In the genomic region with DNA sequence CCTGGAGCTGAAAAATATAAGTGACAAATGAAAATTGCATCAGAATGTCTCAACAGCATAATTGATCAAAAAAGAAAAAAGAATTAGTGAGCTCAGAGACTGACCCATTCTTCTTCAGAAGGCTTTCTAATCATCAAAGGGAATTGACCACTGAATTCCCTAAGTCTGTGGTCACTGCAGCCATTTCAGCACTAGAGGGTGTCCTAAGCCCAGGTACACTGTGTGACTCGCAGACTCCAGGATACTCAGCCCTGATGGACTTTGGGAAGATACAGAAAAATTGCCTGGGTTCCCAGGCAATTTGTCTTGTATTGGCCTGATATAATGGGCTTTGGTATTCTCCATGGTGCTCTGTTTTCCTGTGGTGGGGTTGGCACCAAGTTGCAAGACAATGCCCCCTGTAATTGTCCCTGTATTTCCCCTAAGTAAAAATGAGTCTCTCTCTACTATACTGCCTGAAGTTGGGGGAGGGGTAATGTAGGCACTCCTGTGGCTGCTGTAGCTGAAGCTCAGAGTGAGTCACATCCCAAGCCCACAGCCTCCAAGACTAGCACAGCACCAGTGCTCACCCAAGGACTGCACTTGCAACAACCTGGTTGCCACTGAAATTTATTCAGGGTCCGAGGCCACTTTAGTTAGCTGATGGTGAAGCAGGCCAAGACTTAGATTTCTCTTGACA, we compare ENCODE assay signal across 10 cellular contexts.
A peak's percentile ranks its signal among the peaks of the same experiment; 100 is the strongest.
DNase-seq lines count a peak whose midpoint lies in the region; ATAC-seq, FAIRE-seq and TF ChIP-seq lines count a peak whose summit lies in the region.
"Had no signal": no experiment of that assay in that cellular context is flagged by ENCODE, and none has a peak within 500 bp of the region (broad histone marks: within the 10 kb centered on the region; RNA-seq: fewer than 3 reads in every experiment).

No MANE protein-coding gene starts in this region.

- TF ChIP-seq CTCF in VCaP (conservative IDR thresholded peaks at IDR 0.05) (peak; percentile 96), keratinocyte (optimal IDR thresholded peaks at IDR 0.05 in 1 of 3, IDR thresholded peaks at IDR 0.05 in 1 of 3, conservative IDR thresholded peaks at IDR 0.05 in 1 of 3; ENCODE audit: extremely low read depth in 1 of 3, insufficient read depth in 2 of 3, low read length in 3 of 3) (peak; percentile 72 to 85 (median 74))

- H3K27me3 ChIP-seq in keratinocyte (ENCODE audit: control insufficient read depth, extremely low read depth, insufficient read depth, low read length), result no peaks in the 10 kb centered on the region

- H3K9me3 ChIP-seq in keratinocyte (ENCODE audit: control insufficient read depth, low read depth, low read length), result no peaks in the 10 kb centered on the region

- H3K9me1 ChIP-seq in keratinocyte (ENCODE audit: control insufficient read depth, extremely low read depth, insufficient read depth, low read length), result no peaks in the 10 kb centered on the region

- H3K4me2 ChIP-seq in keratinocyte (ENCODE audit: control insufficient read depth, extremely low read depth, insufficient read depth, low read depth, low read length), result no peak overlapping the region

- DNase-seq in AG20443 (ENCODE audit: low spot score), result peak; percentile 73
- peak; percentile 6 for DNase-seq in HuH-7 (ENCODE audit: low spot score)
- no peak for DNase-seq in keratinocyte (ENCODE audit: low read depth, low spot score)
- no peak for DNase-seq in NCI-H2196 (lab: John Stamatoyannopoulos, UW; ENCODE audit: unreplicated experiment)
- DNase-seq in activated effector memory CD4-positive, alpha-beta T cell treated with Interleukin-2 at 50 U/mL for 16 hours, result no peak
- DNase-seq: activated CD4-positive, alpha-beta T cell treated with anti-CD3 and anti-CD28 coated beads for 48 hours; head of caudate nucleus had no signal

- H3K27ac ChIP-seq in VCaP (no peak overlapping the region), keratinocyte (ENCODE audit: control insufficient read depth, insufficient read depth, low read length) (no peak overlapping the region)

- H3K36me3 ChIP-seq in keratinocyte (ENCODE audit: control insufficient read depth in 2 of 2, extremely low read depth in 1 of 2, insufficient read depth in 2 of 2, low read length in 2 of 2), result no peaks in the 10 kb centered on the region

- dilution Hi-C loops in keratinocyte (cut with MboI; ENCODE audit: extremely low pct_ligation_motif_present, low sequenced_read_pairs), result no loop called here

- no peaks in the 10 kb centered on the region for H3K4me1 ChIP-seq in keratinocyte (ENCODE audit: control insufficient read depth, extremely low read depth, insufficient read depth, low read length)

- no peaks in the 10 kb centered on the region for H4K20me1 ChIP-seq in keratinocyte (ENCODE audit: control insufficient read depth, extremely low read depth, insufficient read depth, low read length)

- H3K79me2 ChIP-seq in keratinocyte (ENCODE audit: control insufficient read depth, insufficient read depth, low read length), result no peaks in the 10 kb centered on the region

- H3K4me3 ChIP-seq in keratinocyte (ENCODE audit: control insufficient read depth in 2 of 3, extremely low read depth in 1 of 3, insufficient read depth in 2 of 3, low read depth in 1 of 3, low read length in 3 of 3), result no peak overlapping the region

- peak; percentile 55 for FAIRE-seq in keratinocyte (lab: Jason Lieb, UNC)

- H2AFZ ChIP-seq in keratinocyte (ENCODE audit: control insufficient read depth, low read length), result no peak overlapping the region

- H3K9ac ChIP-seq in keratinocyte (ENCODE audit: control insufficient read depth, extremely low read depth, insufficient read depth, low read length), result no peak overlapping the region

- no peak for ATAC-seq in HG03280 (IDR thresholded peaks at IDR 0.05; ENCODE audit: unreplicated experiment)
- ATAC-seq in GM21515 (IDR thresholded peaks at IDR 0.05; ENCODE audit: unreplicated experiment), result no peak

Comparison
In these comparisons a context has a peak if more than half of its experiments do, and no peak if none do; other contexts are left out.
1. DNase-seq: peak in AG20443 (single experiment) and HuH-7 (single experiment); none in keratinocyte (single experiment), NCI-H2196 (single experiment) and activated effector memory CD4-positive, alpha-beta T cell treated with Interleukin-2 at 50 U/mL for 16 hours (single experiment).